16 cellular contexts compared by ENCODE assay signal in genomic region chr6:37916675-37917074, GRCh38.
"Had no signal": no experiment of that assay in that cellular context is flagged by ENCODE, and none has a peak within 500 bp of the region (broad histone marks: within the 10 kb centered on the region; RNA-seq: fewer than 3 reads in every experiment).

No MANE protein-coding gene starts in this region.

- H3K36me3 ChIP-seq: cardiac muscle cell, gastrocnemius medialis, neural progenitor cell, thyroid gland had no signal

- H3K9me3 Mint-ChIP-seq: memory B cell; naive B cell; stimulated activated naive B cell treated with anti-CD40 and anti-IgM and Interleukin-4, amounts not matched to agents 10 μg/mL and 1 μg/mL and 100 μg/mL, for 72 hours had no signal

- H3K27ac Mint-ChIP-seq: activated naive CD8-positive, alpha-beta T cell; memory B cell; neural progenitor cell; stimulated activated naive B cell treated with anti-CD40 and anti-IgM and Interleukin-4, amounts not matched to agents 10 μg/mL and 1 μg/mL and 100 μg/mL, for 72 hours; T-helper 17 cell had no signal

- H3K27me3 Mint-ChIP-seq: activated naive CD8-positive, alpha-beta T cell; memory B cell; naive B cell; stimulated activated naive B cell treated with anti-CD40 and anti-IgM and Interleukin-4, amounts not matched to agents 10 μg/mL and 1 μg/mL and 100 μg/mL, for 72 hours; T-helper 17 cell had no signal

- H3K27ac ChIP-seq: cardiac muscle cell, neural progenitor cell, thyroid gland, WERI-Rb-1 had no signal

- DNase-seq: activated CD4-positive, alpha-beta T cell treated with anti-CD3 and anti-CD28 coated beads for 1 hour; activated gamma-delta T cell; gastrocnemius medialis; head of caudate nucleus; left ventricle myocardium superior; naive B cell; stimulated activated CD4-positive, alpha-beta T cell treated with anti-CD3 and anti-CD28 coated beads, Interleukin-4, amount 100 ng/mL, for 24 hours; stimulated activated naive B cell treated with anti-CD40 and anti-IgM and Interleukin-4, amounts not matched to agents 10 μg/mL and 1 μg/mL and 100 μg/mL, for 72 hours; T-helper 17 cell; thyroid gland; WERI-Rb-1 had no signal

- H3K9me3 ChIP-seq: gastrocnemius medialis, thyroid gland had no signal

- H3K27me3 ChIP-seq: cardiac muscle cell, gastrocnemius medialis, neural progenitor cell, thyroid gland had no signal

- ATAC-seq: left ventricle myocardium superior; sciatic nerve; stimulated activated naive B cell treated with anti-CD40 and anti-IgM and Interleukin-4, amounts not matched to agents 10 μg/mL and 1 μg/mL and 100 μg/mL, for 72 hours; T-helper 17 cell had no signal

- H3K4me3 Mint-ChIP-seq: activated naive CD8-positive, alpha-beta T cell; memory B cell; naive B cell; neural progenitor cell; stimulated activated naive B cell treated with anti-CD40 and anti-IgM and Interleukin-4, amounts not matched to agents 10 μg/mL and 1 μg/mL and 100 μg/mL, for 72 hours; T-helper 17 cell had no signal

- H3K4me3 ChIP-seq: cardiac muscle cell, gastrocnemius medialis, neural progenitor cell, thyroid gland had no signal
